1 cellular context compared by ENCODE assay signal in genomic region chr7:121504478-121504877, GRCh38.
TF ChIP-seq lines count a peak whose summit lies in the region.

No MANE protein-coding gene starts in this region.

TF ChIP-seq in GM23338, 12 proteins besides CTCF, POLR2A, EP300 and RAD21 (continued from another document):
- TF ChIP-seq, protein P1, sequence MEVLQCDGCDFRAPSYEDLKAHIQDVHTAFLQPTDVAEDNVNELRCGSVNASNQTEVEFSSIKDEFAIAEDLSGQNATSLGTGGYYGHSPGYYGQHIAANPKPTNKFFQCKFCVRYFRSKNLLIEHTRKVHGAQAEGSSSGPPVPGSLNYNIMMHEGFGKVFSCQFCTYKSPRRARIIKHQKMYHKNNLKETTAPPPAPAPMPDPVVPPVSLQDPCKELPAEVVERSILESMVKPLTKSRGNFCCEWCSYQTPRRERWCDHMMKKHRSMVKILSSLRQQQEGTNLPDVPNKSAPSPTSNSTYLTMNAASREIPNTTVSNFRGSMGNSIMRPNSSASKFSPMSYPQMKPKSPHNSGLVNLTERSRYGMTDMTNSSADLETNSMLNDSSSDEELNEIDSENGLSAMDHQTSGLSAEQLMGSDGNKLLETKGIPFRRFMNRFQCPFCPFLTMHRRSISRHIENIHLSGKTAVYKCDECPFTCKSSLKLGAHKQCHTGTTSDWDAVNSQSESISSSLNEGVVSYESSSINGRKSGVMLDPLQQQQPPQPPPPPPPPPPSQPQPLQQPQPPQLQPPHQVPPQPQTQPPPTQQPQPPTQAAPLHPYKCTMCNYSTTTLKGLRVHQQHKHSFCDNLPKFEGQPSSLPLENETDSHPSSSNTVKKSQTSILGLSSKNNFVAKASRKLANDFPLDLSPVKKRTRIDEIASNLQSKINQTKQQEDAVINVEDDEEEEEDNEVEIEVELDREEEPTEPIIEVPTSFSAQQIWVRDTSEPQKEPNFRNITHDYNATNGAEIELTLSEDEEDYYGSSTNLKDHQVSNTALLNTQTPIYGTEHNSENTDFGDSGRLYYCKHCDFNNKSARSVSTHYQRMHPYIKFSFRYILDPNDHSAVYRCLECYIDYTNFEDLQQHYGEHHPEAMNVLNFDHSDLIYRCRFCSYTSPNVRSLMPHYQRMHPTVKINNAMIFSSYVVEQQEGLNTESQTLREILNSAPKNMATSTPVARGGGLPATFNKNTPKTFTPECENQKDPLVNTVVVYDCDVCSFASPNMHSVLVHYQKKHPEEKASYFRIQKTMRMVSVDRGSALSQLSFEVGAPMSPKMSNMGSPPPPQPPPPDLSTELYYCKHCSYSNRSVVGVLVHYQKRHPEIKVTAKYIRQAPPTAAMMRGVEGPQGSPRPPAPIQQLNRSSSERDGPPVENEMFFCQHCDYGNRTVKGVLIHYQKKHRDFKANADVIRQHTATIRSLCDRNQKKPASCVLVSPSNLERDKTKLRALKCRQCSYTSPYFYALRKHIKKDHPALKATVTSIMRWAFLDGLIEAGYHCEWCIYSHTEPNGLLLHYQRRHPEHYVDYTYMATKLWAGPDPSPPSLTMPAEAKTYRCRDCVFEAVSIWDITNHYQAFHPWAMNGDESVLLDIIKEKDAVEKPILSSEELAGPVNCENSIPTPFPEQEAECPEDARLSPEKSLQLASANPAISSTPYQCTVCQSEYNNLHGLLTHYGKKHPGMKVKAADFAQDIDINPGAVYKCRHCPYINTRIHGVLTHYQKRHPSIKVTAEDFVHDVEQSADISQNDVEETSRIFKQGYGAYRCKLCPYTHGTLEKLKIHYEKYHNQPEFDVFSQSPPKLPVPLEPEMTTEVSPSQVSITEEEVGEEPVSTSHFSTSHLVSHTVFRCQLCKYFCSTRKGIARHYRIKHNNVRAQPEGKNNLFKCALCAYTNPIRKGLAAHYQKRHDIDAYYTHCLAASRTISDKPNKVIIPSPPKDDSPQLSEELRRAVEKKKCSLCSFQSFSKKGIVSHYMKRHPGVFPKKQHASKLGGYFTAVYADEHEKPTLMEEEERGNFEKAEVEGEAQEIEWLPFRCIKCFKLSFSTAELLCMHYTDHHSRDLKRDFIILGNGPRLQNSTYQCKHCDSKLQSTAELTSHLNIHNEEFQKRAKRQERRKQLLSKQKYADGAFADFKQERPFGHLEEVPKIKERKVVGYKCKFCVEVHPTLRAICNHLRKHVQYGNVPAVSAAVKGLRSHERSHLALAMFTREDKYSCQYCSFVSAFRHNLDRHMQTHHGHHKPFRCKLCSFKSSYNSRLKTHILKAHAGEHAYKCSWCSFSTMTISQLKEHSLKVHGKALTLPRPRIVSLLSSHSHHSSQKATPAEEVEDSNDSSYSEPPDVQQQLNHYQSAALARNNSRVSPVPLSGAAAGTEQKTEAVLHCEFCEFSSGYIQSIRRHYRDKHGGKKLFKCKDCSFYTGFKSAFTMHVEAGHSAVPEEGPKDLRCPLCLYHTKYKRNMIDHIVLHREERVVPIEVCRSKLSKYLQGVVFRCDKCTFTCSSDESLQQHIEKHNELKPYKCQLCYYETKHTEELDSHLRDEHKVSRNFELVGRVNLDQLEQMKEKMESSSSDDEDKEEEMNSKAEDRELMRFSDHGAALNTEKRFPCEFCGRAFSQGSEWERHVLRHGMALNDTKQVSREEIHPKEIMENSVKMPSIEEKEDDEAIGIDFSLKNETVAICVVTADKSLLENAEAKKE (CRISPR knock-in tag; IDR thresholded peaks at IDR 0.05): no peak
- TF ChIP-seq STAT1 (IDR thresholded peaks at IDR 0.05; ENCODE audit: unreplicated experiment) (no peak), ZNF331 (CRISPR knock-in tag; IDR thresholded peaks at IDR 0.05; ENCODE audit: low read depth) (no peak), CREB1 (CRISPR knock-in tag; IDR thresholded peaks at IDR 0.05; ENCODE audit: low read depth) (no peak)
